Comparison of ENCODE assay signal across 1 cellular context in the genomic region with DNA sequence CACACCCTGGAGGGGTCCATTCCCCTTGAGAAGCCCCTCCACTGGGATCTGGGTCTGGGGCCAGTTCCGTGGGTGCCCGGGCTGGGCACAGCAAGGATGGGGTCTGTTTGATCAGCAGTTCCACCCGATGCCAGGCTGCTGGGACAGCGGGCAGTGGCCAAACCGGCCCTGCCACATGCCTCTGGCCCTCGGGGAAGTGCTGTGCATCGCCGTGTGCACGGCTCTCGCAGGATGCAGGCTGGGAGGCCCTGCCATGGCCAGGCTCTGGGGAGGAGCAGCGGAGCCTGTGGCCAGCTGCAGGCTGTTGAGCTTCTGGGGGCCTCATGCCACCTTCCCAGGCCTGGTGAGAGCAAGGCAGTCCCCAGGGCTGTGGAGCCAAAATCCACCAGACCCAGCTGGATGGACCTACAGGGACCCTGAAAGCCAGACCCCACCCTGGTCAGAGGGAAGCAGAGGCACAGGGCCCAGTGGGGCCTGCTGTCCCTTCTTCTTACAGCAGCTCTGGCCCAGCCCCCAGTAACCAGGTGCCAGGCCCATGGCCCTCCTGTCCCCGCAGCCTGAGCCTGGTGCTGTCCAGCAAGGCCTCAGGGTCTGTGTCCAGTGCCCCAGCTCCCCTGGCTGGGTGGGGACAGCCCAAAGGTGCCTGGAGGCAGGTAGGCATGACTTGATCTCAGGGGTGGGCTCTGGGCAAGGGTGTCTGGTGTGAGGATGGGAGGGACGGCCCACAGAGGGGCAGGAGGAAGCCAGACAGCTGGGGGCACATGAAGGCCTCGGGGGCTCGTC.
TF ChIP-seq lines count a peak whose summit lies in the region.

No MANE protein-coding gene starts in this region.

TF ChIP-seq in H1, 55 proteins besides CTCF, POLR2A, EP300 and RAD21:
- no peak for TF ChIP-seq SIX5 (IDR thresholded peaks at IDR 0.05; ENCODE audit: low read depth, low read length)
- TF ChIP-seq SP4 (IDR thresholded peaks at IDR 0.05; ENCODE audit: low read length), result no peak
- no peak for TF ChIP-seq RFX5 (IDR thresholded peaks at IDR 0.05; ENCODE audit: borderline replicate concordance, low read depth, low read length)
- TF ChIP-seq SRF (IDR thresholded peaks at IDR 0.05; ENCODE audit: low read depth, low read length), result no peak
- TF ChIP-seq, protein P1, sequence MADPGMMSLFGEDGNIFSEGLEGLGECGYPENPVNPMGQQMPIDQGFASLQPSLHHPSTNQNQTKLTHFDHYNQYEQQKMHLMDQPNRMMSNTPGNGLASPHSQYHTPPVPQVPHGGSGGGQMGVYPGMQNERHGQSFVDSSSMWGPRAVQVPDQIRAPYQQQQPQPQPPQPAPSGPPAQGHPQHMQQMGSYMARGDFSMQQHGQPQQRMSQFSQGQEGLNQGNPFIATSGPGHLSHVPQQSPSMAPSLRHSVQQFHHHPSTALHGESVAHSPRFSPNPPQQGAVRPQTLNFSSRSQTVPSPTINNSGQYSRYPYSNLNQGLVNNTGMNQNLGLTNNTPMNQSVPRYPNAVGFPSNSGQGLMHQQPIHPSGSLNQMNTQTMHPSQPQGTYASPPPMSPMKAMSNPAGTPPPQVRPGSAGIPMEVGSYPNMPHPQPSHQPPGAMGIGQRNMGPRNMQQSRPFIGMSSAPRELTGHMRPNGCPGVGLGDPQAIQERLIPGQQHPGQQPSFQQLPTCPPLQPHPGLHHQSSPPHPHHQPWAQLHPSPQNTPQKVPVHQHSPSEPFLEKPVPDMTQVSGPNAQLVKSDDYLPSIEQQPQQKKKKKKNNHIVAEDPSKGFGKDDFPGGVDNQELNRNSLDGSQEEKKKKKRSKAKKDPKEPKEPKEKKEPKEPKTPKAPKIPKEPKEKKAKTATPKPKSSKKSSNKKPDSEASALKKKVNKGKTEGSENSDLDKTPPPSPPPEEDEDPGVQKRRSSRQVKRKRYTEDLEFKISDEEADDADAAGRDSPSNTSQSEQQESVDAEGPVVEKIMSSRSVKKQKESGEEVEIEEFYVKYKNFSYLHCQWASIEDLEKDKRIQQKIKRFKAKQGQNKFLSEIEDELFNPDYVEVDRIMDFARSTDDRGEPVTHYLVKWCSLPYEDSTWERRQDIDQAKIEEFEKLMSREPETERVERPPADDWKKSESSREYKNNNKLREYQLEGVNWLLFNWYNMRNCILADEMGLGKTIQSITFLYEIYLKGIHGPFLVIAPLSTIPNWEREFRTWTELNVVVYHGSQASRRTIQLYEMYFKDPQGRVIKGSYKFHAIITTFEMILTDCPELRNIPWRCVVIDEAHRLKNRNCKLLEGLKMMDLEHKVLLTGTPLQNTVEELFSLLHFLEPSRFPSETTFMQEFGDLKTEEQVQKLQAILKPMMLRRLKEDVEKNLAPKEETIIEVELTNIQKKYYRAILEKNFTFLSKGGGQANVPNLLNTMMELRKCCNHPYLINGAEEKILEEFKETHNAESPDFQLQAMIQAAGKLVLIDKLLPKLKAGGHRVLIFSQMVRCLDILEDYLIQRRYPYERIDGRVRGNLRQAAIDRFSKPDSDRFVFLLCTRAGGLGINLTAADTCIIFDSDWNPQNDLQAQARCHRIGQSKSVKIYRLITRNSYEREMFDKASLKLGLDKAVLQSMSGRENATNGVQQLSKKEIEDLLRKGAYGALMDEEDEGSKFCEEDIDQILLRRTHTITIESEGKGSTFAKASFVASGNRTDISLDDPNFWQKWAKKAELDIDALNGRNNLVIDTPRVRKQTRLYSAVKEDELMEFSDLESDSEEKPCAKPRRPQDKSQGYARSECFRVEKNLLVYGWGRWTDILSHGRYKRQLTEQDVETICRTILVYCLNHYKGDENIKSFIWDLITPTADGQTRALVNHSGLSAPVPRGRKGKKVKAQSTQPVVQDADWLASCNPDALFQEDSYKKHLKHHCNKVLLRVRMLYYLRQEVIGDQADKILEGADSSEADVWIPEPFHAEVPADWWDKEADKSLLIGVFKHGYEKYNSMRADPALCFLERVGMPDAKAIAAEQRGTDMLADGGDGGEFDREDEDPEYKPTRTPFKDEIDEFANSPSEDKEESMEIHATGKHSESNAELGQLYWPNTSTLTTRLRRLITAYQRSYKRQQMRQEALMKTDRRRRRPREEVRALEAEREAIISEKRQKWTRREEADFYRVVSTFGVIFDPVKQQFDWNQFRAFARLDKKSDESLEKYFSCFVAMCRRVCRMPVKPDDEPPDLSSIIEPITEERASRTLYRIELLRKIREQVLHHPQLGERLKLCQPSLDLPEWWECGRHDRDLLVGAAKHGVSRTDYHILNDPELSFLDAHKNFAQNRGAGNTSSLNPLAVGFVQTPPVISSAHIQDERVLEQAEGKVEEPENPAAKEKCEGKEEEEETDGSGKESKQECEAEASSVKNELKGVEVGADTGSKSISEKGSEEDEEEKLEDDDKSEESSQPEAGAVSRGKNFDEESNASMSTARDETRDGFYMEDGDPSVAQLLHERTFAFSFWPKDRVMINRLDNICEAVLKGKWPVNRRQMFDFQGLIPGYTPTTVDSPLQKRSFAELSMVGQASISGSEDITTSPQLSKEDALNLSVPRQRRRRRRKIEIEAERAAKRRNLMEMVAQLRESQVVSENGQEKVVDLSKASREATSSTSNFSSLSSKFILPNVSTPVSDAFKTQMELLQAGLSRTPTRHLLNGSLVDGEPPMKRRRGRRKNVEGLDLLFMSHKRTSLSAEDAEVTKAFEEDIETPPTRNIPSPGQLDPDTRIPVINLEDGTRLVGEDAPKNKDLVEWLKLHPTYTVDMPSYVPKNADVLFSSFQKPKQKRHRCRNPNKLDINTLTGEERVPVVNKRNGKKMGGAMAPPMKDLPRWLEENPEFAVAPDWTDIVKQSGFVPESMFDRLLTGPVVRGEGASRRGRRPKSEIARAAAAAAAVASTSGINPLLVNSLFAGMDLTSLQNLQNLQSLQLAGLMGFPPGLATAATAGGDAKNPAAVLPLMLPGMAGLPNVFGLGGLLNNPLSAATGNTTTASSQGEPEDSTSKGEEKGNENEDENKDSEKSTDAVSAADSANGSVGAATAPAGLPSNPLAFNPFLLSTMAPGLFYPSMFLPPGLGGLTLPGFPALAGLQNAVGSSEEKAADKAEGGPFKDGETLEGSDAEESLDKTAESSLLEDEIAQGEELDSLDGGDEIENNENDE (IDR thresholded peaks at IDR 0.05; ENCODE audit: insufficient replicate concordance, low read length), result no peak
- no peak for TF ChIP-seq JUND (IDR thresholded peaks at IDR 0.05; ENCODE audit: low read length)
- no peak for TF ChIP-seq NANOG (IDR thresholded peaks at IDR 0.05; ENCODE audit: insufficient read depth, low read depth, low read length, poor library complexity, severe bottlenecking)
- TF ChIP-seq TEAD4 (IDR thresholded peaks at IDR 0.05; ENCODE audit: low read depth, low read length), result no peak
- no peak for TF ChIP-seq SIRT6 (IDR thresholded peaks at IDR 0.05; ENCODE audit: low read length)
- TF ChIP-seq TAF7 (optimal IDR thresholded peaks at IDR 0.05; ENCODE audit: borderline replicate concordance, low read depth, low read length), result no peak
- TF ChIP-seq MAFK (IDR thresholded peaks at IDR 0.05; ENCODE audit: low read depth, low read length), result no peak
- TF ChIP-seq CREB1 (IDR thresholded peaks at IDR 0.05), result no peak
- TF ChIP-seq BCL11A (IDR thresholded peaks at IDR 0.05; ENCODE audit: low read depth in 2 of 2, low read length in 2 of 2), result no peak
- no peak for TF ChIP-seq KDM4A (IDR thresholded peaks at IDR 0.05; ENCODE audit: low read depth, low read length, severe bottlenecking)
- TF ChIP-seq CBX5 (IDR thresholded peaks at IDR 0.05; ENCODE audit: low read depth, low read length), result no peak
- TF ChIP-seq CEBPB (IDR thresholded peaks at IDR 0.05; ENCODE audit: low read depth, low read length), result no peak
TF ChIP-seq in H1: peak in this region for 0.
